In genomic region chr3:180267202-180267843, GRCh38 we compare ENCODE assay signal across 9 cellular contexts.
DNase-seq lines count a peak whose midpoint lies in the region; ATAC-seq and TF ChIP-seq lines count a peak whose summit lies in the region.
"Had no signal": no experiment of that assay in that cellular context is flagged by ENCODE, and none has a peak within 500 bp of the region (broad histone marks: within the 10 kb centered on the region; RNA-seq: fewer than 3 reads in every experiment).

No MANE protein-coding gene starts in this region.

- no peaks in the 10 kb centered on the region for H3K36me3 ChIP-seq in adrenal gland (replicated peaks in 1 of 2)
- H3K36me3 ChIP-seq: SJSA1 had no signal

- H3K9me3 ChIP-seq in adrenal gland (replicated peaks in 1 of 3) = no peaks in the 10 kb centered on the region
- H3K9me3 ChIP-seq: SJSA1 had no signal

- CTCF ChIA-PET in RWPE1 (lab: Yijun Ruan, JAX) = no interaction called here

- POLR2A ChIA-PET in RWPE1 (lab: Yijun Ruan, JAX; ENCODE audit: low non-redundant PET) = no interaction called here

- peak; percentile 99 for ATAC-seq in GM18520 (IDR thresholded peaks at IDR 0.05; ENCODE audit: unreplicated experiment)
- ATAC-seq in GM21717 (IDR thresholded peaks at IDR 0.05; ENCODE audit: unreplicated experiment) = peak; percentile 100
- peak; percentile 99 for ATAC-seq in HG03460 (IDR thresholded peaks at IDR 0.05; ENCODE audit: unreplicated experiment)

- TF ChIP-seq CTCF in fibroblast of the aortic adventitia (IDR thresholded peaks at IDR 0.05; ENCODE audit: insufficient read depth, low read length) = no peak
- no peak for TF ChIP-seq CTCF in RWPE1 (conservative IDR thresholded peaks at IDR 0.05; ENCODE audit: low read depth)
- TF ChIP-seq CTCF in adrenal gland (IDR thresholded peaks at IDR 0.05) = no peak

- H3K27me3 ChIP-seq in adrenal gland = no peaks in the 10 kb centered on the region
- H3K27me3 ChIP-seq: SJSA1 had no signal

- H3K4me3 ChIP-seq in fibroblast of the aortic adventitia (ENCODE audit: low read depth, low read length) = peak overlapping the region; percentile 3
- H3K4me3 ChIP-seq in adrenal gland = no peak overlapping the region
- H3K4me3 ChIP-seq: SJSA1 had no signal

- no peak for TF ChIP-seq POLR2A in adrenal gland (IDR thresholded peaks at IDR 0.05)

- H3K4me1 ChIP-seq in adrenal gland (replicated peaks in 1 of 2) = no peaks in the 10 kb centered on the region
- H3K4me1 ChIP-seq: SJSA1 had no signal

- WGBS in adrenal gland, 4 donors = 22 to 35% (median 29%) methylated on average over 3 of the region's 3 CpGs

- intact Hi-C loops in adrenal gland (cut with DNase I) = no loop called here

- DNase-seq in fibroblast of the aortic adventitia (ENCODE audit: low read depth) (peak; percentile 43), NCI-H2081 (lab: John Stamatoyannopoulos, UW) (no peak), RWPE1 (ENCODE audit: low spot score) (no peak), 8988T (no peak), adrenal gland (no peak)

- no peak overlapping the region for H3K27ac ChIP-seq in RWPE1
- no peak overlapping the region for H3K27ac ChIP-seq in adrenal gland
- H3K27ac ChIP-seq: SJSA1 had no signal
